8 cellular contexts compared by ENCODE assay signal in the genomic region with DNA sequence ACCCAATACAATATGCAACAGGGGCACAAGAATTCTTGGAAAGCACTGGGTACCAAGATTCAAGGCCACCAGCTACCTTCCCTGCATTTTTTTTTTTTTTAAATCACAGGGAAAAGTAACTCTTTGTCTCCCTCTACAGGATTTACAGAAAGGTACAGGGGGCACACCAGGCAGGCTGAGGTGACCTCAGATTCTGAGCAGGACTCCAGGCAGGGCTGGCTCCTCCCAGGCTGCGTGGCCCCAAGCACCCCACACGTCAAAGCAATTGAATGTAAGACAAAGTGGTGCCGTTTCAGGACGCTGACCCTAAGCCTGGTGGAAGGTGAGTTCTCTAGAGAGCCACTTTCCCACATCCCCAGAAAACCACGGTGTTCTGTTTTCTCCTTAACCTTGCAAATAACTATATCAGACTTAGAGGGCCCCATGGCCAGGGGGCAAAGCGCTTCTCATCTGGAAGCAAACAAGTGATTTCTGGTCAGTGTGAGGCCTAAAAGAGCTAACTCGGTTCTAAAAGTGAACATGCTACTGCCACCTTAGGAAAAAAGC.
DNase-seq lines count a peak whose midpoint lies in the region; ATAC-seq and TF ChIP-seq lines count a peak whose summit lies in the region.

No MANE protein-coding gene starts in this region.

- H3K4me1 ChIP-seq in DND-41 (ENCODE audit: insufficient read depth, low read length), result no peaks in the 10 kb centered on the region
- H3K4me1 ChIP-seq in Peyer's patch, result no peaks in the 10 kb centered on the region
- H3K4me1 ChIP-seq in liver (ENCODE audit: control insufficient read depth in 4 of 4, insufficient read depth in 4 of 4, low read length in 3 of 4), result peaks cover 0 to 3% (median 0%) of the 10 kb centered on the region in 4 donors

- TF ChIP-seq CTCF in DND-41 (IDR thresholded peaks at IDR 0.05; ENCODE audit: borderline replicate concordance, extremely low read depth, low read length, poor library complexity, severe bottlenecking) (peak; percentile 73), Peyer's patch (IDR thresholded peaks at IDR 0.05) (peak; percentile 3 to 67 (median 58)), liver (IDR thresholded peaks at IDR 0.05; ENCODE audit: low read depth, low read length, missing input control) (peak; percentile 79)

- H3K4me3 ChIP-seq in DND-41 (ENCODE audit: low read depth in 1 of 2, low read length in 2 of 2) (no peak overlapping the region), Peyer's patch (no peak overlapping the region), liver (ENCODE audit: low read depth in 1 of 3, low read length in 3 of 3) (no peak overlapping the region)

- H3K9me3 ChIP-seq in DND-41 (ENCODE audit: insufficient read depth, low read length, severe bottlenecking), result no peaks in the 10 kb centered on the region
- no peaks in the 10 kb centered on the region for H3K9me3 ChIP-seq in Peyer's patch
- no peaks in the 10 kb centered on the region for H3K9me3 ChIP-seq in liver (ENCODE audit: control insufficient read depth in 4 of 4, low read length in 3 of 4)

- H3K27ac ChIP-seq in DND-41 (ENCODE audit: low read length) (no peak overlapping the region), Peyer's patch (no peak overlapping the region), liver (ENCODE audit: low read depth in 1 of 2, low read length in 2 of 2) (no peak overlapping the region)

- DNase-seq in 8988T, result peak; percentile 83
- DNase-seq in DND-41, result peak; percentile 38
- peak in 1 of 3 donors; percentile 14 for DNase-seq in Peyer's patch
- peak; percentile 35 for DNase-seq in cerebellar cortex (ENCODE audit: low spot score)
- peak; percentile 28 for DNase-seq in stromal cell of bone marrow (ENCODE audit: low read depth)

- H3K9ac ChIP-seq in DND-41 (ENCODE audit: low read depth, low read length) (no peak overlapping the region), liver (ENCODE audit: low read depth in 1 of 2, low read length in 2 of 2) (no peak overlapping the region)

- H4K20me1 ChIP-seq in DND-41 (ENCODE audit: insufficient read depth, low read length), result no peaks in the 10 kb centered on the region; the same call in 1 of the 2 replicates

- no peak for TF ChIP-seq POLR2A in Peyer's patch (IDR thresholded peaks at IDR 0.05)

- peak; percentile 77 to 83 for TF ChIP-seq RAD21 in liver (IDR thresholded peaks at IDR 0.05)

- ATAC-seq in DND-41 (ENCODE audit: insufficient read depth, low read depth), result peak; percentile 74
- peak; percentile 64 for ATAC-seq in HG03457 (IDR thresholded peaks at IDR 0.05; ENCODE audit: unreplicated experiment)
- no peak for ATAC-seq in GM19328 (IDR thresholded peaks at IDR 0.05; ENCODE audit: unreplicated experiment)

- H2AFZ ChIP-seq in DND-41 (ENCODE audit: low read depth, low read length), result no peak overlapping the region

- H3K36me3 ChIP-seq in DND-41 (ENCODE audit: insufficient read depth, low read length) (no peaks in the 10 kb centered on the region), Peyer's patch (no peaks in the 10 kb centered on the region), liver (ENCODE audit: control insufficient read depth in 4 of 4, insufficient read depth in 3 of 4, low read depth in 1 of 4, low read length in 3 of 4) (no peaks in the 10 kb centered on the region)

- H3K79me2 ChIP-seq in DND-41 (ENCODE audit: insufficient read depth, low read length), result no peaks in the 10 kb centered on the region

- H3K4me2 ChIP-seq in DND-41 (ENCODE audit: insufficient read depth, low read length), result no peak overlapping the region

- H3K27me3 ChIP-seq in DND-41 (ENCODE audit: insufficient read depth, low read length, poor library complexity) (no peaks in the 10 kb centered on the region), Peyer's patch (no peaks in the 10 kb centered on the region), liver (ENCODE audit: control insufficient read depth in 4 of 4, insufficient read depth in 4 of 4, low read length in 3 of 4) (no peaks in the 10 kb centered on the region)

- WGBS in liver, result 36% methylated on average over 7 of the region's 7 CpGs

TF ChIP-seq in liver, 16 proteins besides CTCF, POLR2A, EP300 and RAD21:
- no peak for TF ChIP-seq TAF1 (conservative IDR thresholded peaks at IDR 0.05)
- TF ChIP-seq, protein P1, sequence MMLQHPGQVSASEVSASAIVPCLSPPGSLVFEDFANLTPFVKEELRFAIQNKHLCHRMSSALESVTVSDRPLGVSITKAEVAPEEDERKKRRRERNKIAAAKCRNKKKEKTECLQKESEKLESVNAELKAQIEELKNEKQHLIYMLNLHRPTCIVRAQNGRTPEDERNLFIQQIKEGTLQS (IDR thresholded peaks at IDR 0.05), result no peak
- no peak for TF ChIP-seq RXRA (IDR thresholded peaks at IDR 0.05)
- no peak for TF ChIP-seq GABPA (IDR thresholded peaks at IDR 0.05 in 1 of 2, conservative IDR thresholded peaks at IDR 0.05 in 1 of 2)
- peak; percentile 30 to 54 for TF ChIP-seq HNF4A (conservative IDR thresholded peaks at IDR 0.05)
- TF ChIP-seq NR2F2 (IDR thresholded peaks at IDR 0.05), result no peak
- no peak for TF ChIP-seq FOXA2 (IDR thresholded peaks at IDR 0.05)
- no peak for TF ChIP-seq EGR1 (IDR thresholded peaks at IDR 0.05; ENCODE audit: low read depth in 2 of 2)
- no peak for TF ChIP-seq YY1 (IDR thresholded peaks at IDR 0.05)
